1 cellular context compared by ENCODE assay signal in genomic region chr20:62396367-62397239, GRCh38.
TF ChIP-seq lines count a peak whose summit lies in the region.

No MANE protein-coding gene starts in this region.

TF ChIP-seq in IMR-90, 13 proteins besides CTCF, POLR2A, EP300 and RAD21 (continued from another document):
- TF ChIP-seq ELK1 (IDR thresholded peaks at IDR 0.05; ENCODE audit: borderline replicate concordance, low read depth, low read length) = no peak
- TF ChIP-seq MAFK (IDR thresholded peaks at IDR 0.05; ENCODE audit: low read depth, low read length) = no peak
- no peak for TF ChIP-seq CHD1 (IDR thresholded peaks at IDR 0.05; ENCODE audit: low read depth, low read length)
- TF ChIP-seq FOS (IDR thresholded peaks at IDR 0.05; ENCODE audit: low read depth, low read length) = no peak
- TF ChIP-seq CEBPB (IDR thresholded peaks at IDR 0.05; ENCODE audit: low read depth, low read length) = no peak
- no peak for TF ChIP-seq SMC3 (IDR thresholded peaks at IDR 0.05; ENCODE audit: low read depth, low read length)
- no peak for TF ChIP-seq BHLHE40 (IDR thresholded peaks at IDR 0.05; ENCODE audit: low read depth, low read length)
